Comparison of ENCODE assay signal across 1 cellular context in the genomic region with DNA sequence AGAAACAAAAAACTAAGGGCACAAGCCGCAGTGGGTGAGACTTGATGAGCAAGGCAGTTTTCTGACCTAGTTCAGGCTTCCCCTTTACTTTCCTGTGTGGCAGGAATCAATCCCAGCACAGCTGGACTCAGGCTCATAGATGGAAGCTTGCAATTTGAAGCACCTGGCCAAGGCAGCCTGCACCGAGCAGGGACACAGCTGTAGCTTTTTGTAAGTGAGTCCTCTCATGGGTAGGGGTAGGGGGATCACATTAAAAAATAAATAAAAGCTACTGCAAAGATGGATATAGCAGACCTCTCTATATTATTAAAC.
TF ChIP-seq lines count a peak whose summit lies in the region.

No MANE protein-coding gene starts in this region.

TF ChIP-seq in GM12878, 131 proteins besides CTCF, POLR2A, EP300 and RAD21:
- TF ChIP-seq ZSCAN29 (IDR thresholded peaks at IDR 0.05) = no peak
- TF ChIP-seq JUNB (IDR thresholded peaks at IDR 0.05) = no peak
